ENCODE assay signal across 16 cellular contexts in genomic region chr3:29644956-29645661, GRCh38.
"Had no signal": no experiment of that assay in that cellular context is flagged by ENCODE, and none has a peak within 500 bp of the region (broad histone marks: within the 10 kb centered on the region; RNA-seq: fewer than 3 reads in every experiment).

No MANE protein-coding gene starts in this region.

- H3K36me3 ChIP-seq: brain microvascular endothelial cell, prostate gland, right atrium auricular region, tibial artery had no signal

- H3K27me3 ChIP-seq: brain microvascular endothelial cell, right atrium auricular region, tibial artery had no signal

- H3K27ac ChIP-seq: brain microvascular endothelial cell, prostate gland, tibial artery had no signal

- DNase-seq: activated CD4-positive, alpha-beta T cell treated with anti-CD3 and anti-CD28 coated beads, Interleukin-2, amount 10 ng/mL, durations not matched to agents 24 days and 14 days; activated CD4-positive, CD25-positive, alpha-beta regulatory T cell; activated CD8-positive, alpha-beta T cell treated with anti-CD3 and anti-CD28 coated beads for 36 hours; activated naive CD4-positive, alpha-beta T cell treated with Interleukin-2 at 50 U/mL for 16 hours; activated T-cell treated with anti-CD3 and anti-CD28 coated beads, Interleukin-2, amount 50 U/mL, for 1 hour; aorta; brain microvascular endothelial cell; cortex of kidney; hypothalamus; kidney; stimulated activated naive CD8-positive, alpha-beta T cell treated with anti-CD3 and anti-CD28 coated beads, Interleukin-15, Interleukin-2, amounts not matched to agents 100 U/mL and 50 U/mL, for 24 hours; substantia nigra; T1000; tibial artery had no signal

- H3K4me3 ChIP-seq: prostate gland, right atrium auricular region, tibial artery had no signal

- H3K9me3 ChIP-seq: prostate gland, right atrium auricular region, tibial artery had no signal
